36 cellular contexts compared by ENCODE assay signal in the genomic region with DNA sequence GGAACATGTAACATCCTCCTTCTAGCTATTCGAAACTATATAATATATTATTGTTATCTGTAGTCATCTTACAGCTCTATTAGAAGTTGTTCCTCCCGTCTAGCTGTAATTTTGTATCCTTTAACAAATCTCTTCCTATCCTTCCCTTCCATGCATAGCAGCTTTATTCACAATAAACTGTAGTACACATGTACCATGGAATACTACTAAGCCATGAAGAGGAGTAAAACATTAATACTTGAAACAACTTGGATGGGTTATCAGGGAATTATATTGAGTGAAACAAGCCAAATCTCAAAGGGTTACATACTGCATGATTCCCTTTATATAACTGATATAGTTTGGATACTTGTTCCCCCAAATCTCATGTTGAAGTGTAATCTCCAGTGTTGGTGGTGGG.
"Had no signal": no experiment of that assay in that cellular context is flagged by ENCODE, and none has a peak within 500 bp of the region (broad histone marks: within the 10 kb centered on the region; RNA-seq: fewer than 3 reads in every experiment).

No MANE protein-coding gene starts in this region.

- H3K27me3 ChIP-seq: adrenal gland, body of pancreas, brain microvascular endothelial cell, breast epithelium, colonic mucosa had no signal

- FAIRE-seq: astrocyte, TTC549 had no signal

- DNase-seq: activated CD4-positive, alpha-beta memory T cell treated with anti-CD3 and anti-CD28 coated beads, Interleukin-2, amount 10 ng/mL, durations not matched to agents 7 days and 5 days; activated CD4-positive, alpha-beta T cell treated with anti-CD3 and anti-CD28 coated beads for 1 hour; activated CD4-positive, alpha-beta T cell treated with anti-CD3 and anti-CD28 coated beads for 36 hours; activated CD4-positive, alpha-beta T cell treated with anti-CD3 and anti-CD28 coated beads for 48 hours; activated CD4-positive, alpha-beta T cell treated with anti-CD3 and anti-CD28 coated beads, Interleukin-2, amount 10 ng/mL, durations not matched to agents 7 days and 5 days; activated CD4-positive, alpha-beta T cell treated with anti-CD3 and anti-CD28 coated beads, Interleukin-2, amount 50 U/mL, for 48 hours; activated CD4-positive, CD25-positive, alpha-beta regulatory T cell; activated CD8-positive, alpha-beta memory T cell treated with anti-CD3 and anti-CD28 coated beads for 24 hours; activated CD8-positive, alpha-beta memory T cell treated with anti-CD3 and anti-CD28 coated beads, Interleukin-2, amount 10 ng/mL, durations not matched to agents 7 days and 5 days; activated CD8-positive, alpha-beta memory T cell treated with anti-CD3 and anti-CD28 coated beads, Interleukin-2, amount 50 U/mL, for 48 hours; activated CD8-positive, alpha-beta T cell treated with anti-CD3 and anti-CD28 coated beads, Interleukin-2, amount 10 ng/mL, durations not matched to agents 7 days and 5 days; activated effector memory CD4-positive, alpha-beta T cell treated with Interleukin-2 at 50 U/mL for 16 hours; activated gamma-delta T cell; activated naive CD4-positive, alpha-beta T cell treated with anti-CD3 and anti-CD28 coated beads, Interleukin-2, amount 50 U/mL, for 16 hours; activated naive CD4-positive, alpha-beta T cell treated with Interleukin-2 at 50 U/mL for 16 hours; activated naive CD8-positive, alpha-beta T cell treated with anti-CD3 and anti-CD28 coated beads for 36 hours; activated T-cell treated with anti-CD3 and anti-CD28 coated beads, Interleukin-2, amount 50 U/mL, for 24 hours; activated T-cell treated with anti-CD3 and anti-CD28 coated beads, Interleukin-2, amount 50 U/mL, for 48 hours; adrenal gland; amniotic stem cell; aorta; body of pancreas; brain microvascular endothelial cell; central memory CD4-positive, alpha-beta T cell; cerebellar nuclear complex; colonic mucosa; T-helper 9 cell had no signal

- H3K27ac Mint-ChIP-seq: activated CD4-positive, alpha-beta memory T cell treated with anti-CD3 and anti-CD28 coated beads, Interleukin-2, amount 10 ng/mL, durations not matched to agents 7 days and 5 days; activated CD4-positive, alpha-beta T cell treated with anti-CD3 and anti-CD28 coated beads for 36 hours; activated CD4-positive, alpha-beta T cell treated with anti-CD3 and anti-CD28 coated beads, Interleukin-2, amount 10 ng/mL, durations not matched to agents 7 days and 5 days; activated CD8-positive, alpha-beta memory T cell treated with anti-CD3 and anti-CD28 coated beads, Interleukin-2, amount 10 ng/mL, durations not matched to agents 7 days and 5 days; activated CD8-positive, alpha-beta T cell treated with anti-CD3 and anti-CD28 coated beads, Interleukin-2, amount 10 ng/mL, durations not matched to agents 7 days and 5 days; activated naive CD4-positive, alpha-beta T cell treated with anti-CD3 and anti-CD28 coated beads, Interleukin-2, amount 50 U/mL, for 72 hours; activated naive CD8-positive, alpha-beta T cell treated with anti-CD3 and anti-CD28 coated beads for 36 hours; activated T-cell treated with anti-CD3 and anti-CD28 coated beads, Interleukin-2, amount 50 U/mL, for 24 hours; activated T-helper 2 cell treated with anti-CD3 and anti-CD28 coated beads, Interferon-gamma antibody, Interleukin-2, Interleukin-4, amounts not matched to agents 10 μg/mL and 5 μg/mL and 100 μg/mL, durations not matched to agents 14 hours and 24 hours and 36 hours; T-helper 1 cell treated with Interleukin-12 subunit alpha and Interleukin-12 subunit beta and Interleukin-4 antibody, amounts not matched to agents 30 μg/mL and 1 μg/mL, for 36 hours; T-helper 2 cell treated with Interferon-gamma antibody and Interleukin-4, amounts not matched to agents 5 μg/mL and 100 μg/mL, for 36 hours had no signal

- H3K27me3 Mint-ChIP-seq: activated CD4-positive, alpha-beta memory T cell treated with anti-CD3 and anti-CD28 coated beads, Interleukin-2, amount 10 ng/mL, durations not matched to agents 7 days and 5 days; activated CD4-positive, alpha-beta T cell treated with anti-CD3 and anti-CD28 coated beads for 36 hours; activated CD4-positive, alpha-beta T cell treated with anti-CD3 and anti-CD28 coated beads, Interleukin-2, amount 10 ng/mL, durations not matched to agents 7 days and 5 days; activated CD8-positive, alpha-beta memory T cell treated with anti-CD3 and anti-CD28 coated beads, Interleukin-2, amount 10 ng/mL, durations not matched to agents 7 days and 5 days; activated naive CD8-positive, alpha-beta T cell treated with anti-CD3 and anti-CD28 coated beads for 36 hours; activated T-cell treated with anti-CD3 and anti-CD28 coated beads, Interleukin-2, amount 50 U/mL, for 24 hours had no signal

- H3K36me3 ChIP-seq: adrenal gland, brain microvascular endothelial cell, breast epithelium, colonic mucosa had no signal

- H3K36me3 Mint-ChIP-seq: activated naive CD8-positive, alpha-beta T cell treated with anti-CD3 and anti-CD28 coated beads for 36 hours had no signal

- H3K4me1 ChIP-seq: adrenal gland, breast epithelium, colonic mucosa had no signal

- H3K9me3 ChIP-seq: adrenal gland, body of pancreas, colonic mucosa had no signal

- H3K4me3 ChIP-seq: adrenal gland, body of pancreas, breast epithelium, colonic mucosa had no signal

- H3K4me3 Mint-ChIP-seq: activated CD4-positive, alpha-beta memory T cell treated with anti-CD3 and anti-CD28 coated beads, Interleukin-2, amount 10 ng/mL, durations not matched to agents 7 days and 5 days; activated CD4-positive, alpha-beta T cell treated with anti-CD3 and anti-CD28 coated beads for 36 hours; activated CD4-positive, alpha-beta T cell treated with anti-CD3 and anti-CD28 coated beads, Interleukin-2, amount 10 ng/mL, durations not matched to agents 7 days and 5 days; activated CD8-positive, alpha-beta memory T cell treated with anti-CD3 and anti-CD28 coated beads, Interleukin-2, amount 10 ng/mL, durations not matched to agents 7 days and 5 days; activated CD8-positive, alpha-beta T cell treated with anti-CD3 and anti-CD28 coated beads, Interleukin-2, amount 10 ng/mL, durations not matched to agents 7 days and 5 days; activated naive CD8-positive, alpha-beta T cell treated with anti-CD3 and anti-CD28 coated beads for 36 hours; activated T-cell treated with anti-CD3 and anti-CD28 coated beads, Interleukin-2, amount 50 U/mL, for 24 hours; T-helper 1 cell treated with Interleukin-12 subunit alpha and Interleukin-12 subunit beta and Interleukin-4 antibody, amounts not matched to agents 30 μg/mL and 1 μg/mL, for 36 hours; T-helper 2 cell treated with Interferon-gamma antibody and Interleukin-4, amounts not matched to agents 5 μg/mL and 100 μg/mL, for 36 hours had no signal

- ATAC-seq: activated CD4-positive, alpha-beta T cell treated with anti-CD3 and anti-CD28 coated beads for 36 hours; activated CD4-positive, CD25-positive, alpha-beta regulatory T cell treated with anti-CD3 and anti-CD28 coated beads, Interleukin-2, amount 50 U/mL, for 24 hours; activated CD8-positive, alpha-beta memory T cell treated with anti-CD3 and anti-CD28 coated beads, Interleukin-2, amount 10 ng/mL, durations not matched to agents 7 days and 5 days; activated CD8-positive, alpha-beta T cell treated with anti-CD3 and anti-CD28 coated beads, Interleukin-2, amount 10 ng/mL, durations not matched to agents 7 days and 5 days; body of pancreas had no signal

- H3K27ac ChIP-seq: adrenal gland, body of pancreas, brain microvascular endothelial cell, breast epithelium, colonic mucosa, VCaP had no signal
